ENCODE assay signal across 34 cellular contexts in genomic region chrX:45696762-45697161, GRCh38.
"Had no signal": no experiment of that assay in that cellular context is flagged by ENCODE, and none has a peak within 500 bp of the region (broad histone marks: within the 10 kb centered on the region; RNA-seq: fewer than 3 reads in every experiment).

No MANE protein-coding gene starts in this region.

- DNase-seq: activated CD4-positive, alpha-beta memory T cell treated with anti-CD3 and anti-CD28 coated beads for 36 hours; activated CD4-positive, alpha-beta T cell treated with anti-CD3 and anti-CD28 coated beads, Interleukin-2, amount 10 ng/mL, durations not matched to agents 24 days and 14 days; activated CD8-positive, alpha-beta memory T cell treated with anti-CD3 and anti-CD28 coated beads, Interleukin-2, amount 50 U/mL, for 4 hours; activated effector memory CD4-positive, alpha-beta T cell treated with anti-CD3 and anti-CD28 coated beads, Interleukin-2, amount 50 U/mL, for 16 hours; activated naive CD4-positive, alpha-beta T cell treated with anti-CD3 and anti-CD28 coated beads for 36 hours; activated naive CD8-positive, alpha-beta T cell treated with anti-CD3 and anti-CD28 coated beads, Interleukin-2, amount 10 ng/mL, durations not matched to agents 7 days and 5 days; activated T-cell treated with anti-CD3 and anti-CD28 coated beads, Interleukin-2, amount 50 U/mL, for 1 hour; amniotic stem cell; brain microvascular endothelial cell; caudate nucleus; dermis blood vessel endothelial cell; effector CD4-positive, alpha-beta T cell; islet precursor cell; left ventricle myocardium inferior; naive B cell; pancreas; retina; sigmoid colon; stimulated activated CD4-positive, alpha-beta T cell treated with anti-CD3 and anti-CD28 coated beads, Interleukin-1b, Interleukin-23, amount 100 ng/mL, for 48 hours; stimulated activated CD4-positive, alpha-beta T cell treated with anti-CD3 and anti-CD28 coated beads, Interleukin-4, amount 100 ng/mL, for 4 hours; stimulated activated CD8-positive, alpha-beta memory T cell treated with anti-CD3 and anti-CD28 coated beads, Interleukin-4, amount 100 ng/mL, for 48 hours; stimulated activated naive B cell treated with anti-CD40 and anti-IgM and Interleukin-4, amounts not matched to agents 10 μg/mL and 1 μg/mL and 100 μg/mL, for 72 hours; T-helper 17 cell; T1000; testis; transverse colon; WERI-Rb-1 had no signal

- H3K27ac Mint-ChIP-seq: activated CD4-positive, alpha-beta memory T cell treated with anti-CD3 and anti-CD28 coated beads for 36 hours; activated CD4-positive, alpha-beta T cell treated with anti-CD3 and anti-CD28 coated beads, Interleukin-2, amount 10 ng/mL, durations not matched to agents 24 days and 14 days; activated naive CD4-positive, alpha-beta T cell treated with anti-CD3 and anti-CD28 coated beads for 36 hours; activated naive CD8-positive, alpha-beta T cell treated with anti-CD3 and anti-CD28 coated beads, Interleukin-2, amount 10 ng/mL, durations not matched to agents 7 days and 5 days; activated T-helper 1 cell treated with anti-CD3 and anti-CD28 coated beads, Interleukin-12 subunit alpha, Interleukin-12 subunit beta, Interleukin-2, Interleukin-4 antibody, amounts not matched to agents 30 ng/mL and 10 ng/mL and 1 ng/mL, durations not matched to agents 14 hours and 24 hours and 36 hours; naive B cell; stimulated activated naive B cell treated with anti-CD40 and anti-IgM and Interleukin-4, amounts not matched to agents 10 μg/mL and 1 μg/mL and 100 μg/mL, for 72 hours; T-helper 17 cell had no signal

- H3K4me1 ChIP-seq: gastroesophageal sphincter, left ventricle myocardium inferior, pancreas, prostate gland, sigmoid colon, testis, transverse colon had no signal

- H3K4me1 Mint-ChIP-seq: stimulated activated naive B cell treated with anti-CD40 and anti-IgM and Interleukin-4, amounts not matched to agents 10 μg/mL and 1 μg/mL and 100 μg/mL, for 72 hours; T-helper 17 cell had no signal

- H3K9me3 Mint-ChIP-seq: activated CD4-positive, alpha-beta memory T cell treated with anti-CD3 and anti-CD28 coated beads for 36 hours; activated naive CD4-positive, alpha-beta T cell treated with anti-CD3 and anti-CD28 coated beads for 36 hours had no signal

- H3K9me3 ChIP-seq: gastroesophageal sphincter, left ventricle myocardium inferior, pancreas, prostate gland, sigmoid colon, testis, transverse colon had no signal

- H3K4me3 ChIP-seq: gastroesophageal sphincter, hepatocyte, left ventricle myocardium inferior, lung, pancreas, prostate gland, sigmoid colon, smooth muscle cell, testis, transverse colon had no signal

- H3K27ac ChIP-seq: gastroesophageal sphincter, hepatocyte, left ventricle myocardium inferior, pancreas, prostate gland, sigmoid colon, testis, transverse colon, WERI-Rb-1 had no signal

- H3K36me3 ChIP-seq: brain microvascular endothelial cell, gastroesophageal sphincter, left ventricle myocardium inferior, pancreas, prostate gland, sigmoid colon, transverse colon, WERI-Rb-1 had no signal

- H3K79me2 ChIP-seq: hepatocyte had no signal

- H3K27me3 Mint-ChIP-seq: activated CD4-positive, alpha-beta memory T cell treated with anti-CD3 and anti-CD28 coated beads for 36 hours; activated CD4-positive, alpha-beta T cell treated with anti-CD3 and anti-CD28 coated beads, Interleukin-2, amount 10 ng/mL, durations not matched to agents 24 days and 14 days; activated naive CD8-positive, alpha-beta T cell treated with anti-CD3 and anti-CD28 coated beads, Interleukin-2, amount 10 ng/mL, durations not matched to agents 7 days and 5 days; naive B cell; T-helper 17 cell had no signal

- H3K4me2 ChIP-seq: hepatocyte, smooth muscle cell had no signal

- H2AFZ ChIP-seq: hepatocyte had no signal

- H3K4me3 Mint-ChIP-seq: activated CD4-positive, alpha-beta memory T cell treated with anti-CD3 and anti-CD28 coated beads for 36 hours; activated CD4-positive, alpha-beta T cell treated with anti-CD3 and anti-CD28 coated beads, Interleukin-2, amount 10 ng/mL, durations not matched to agents 24 days and 14 days; activated naive CD4-positive, alpha-beta T cell treated with anti-CD3 and anti-CD28 coated beads for 36 hours; activated naive CD8-positive, alpha-beta T cell treated with anti-CD3 and anti-CD28 coated beads, Interleukin-2, amount 10 ng/mL, durations not matched to agents 7 days and 5 days; activated T-helper 1 cell treated with anti-CD3 and anti-CD28 coated beads, Interleukin-12 subunit alpha, Interleukin-12 subunit beta, Interleukin-2, Interleukin-4 antibody, amounts not matched to agents 30 ng/mL and 10 ng/mL and 1 ng/mL, durations not matched to agents 14 hours and 24 hours and 36 hours; naive B cell; stimulated activated naive B cell treated with anti-CD40 and anti-IgM and Interleukin-4, amounts not matched to agents 10 μg/mL and 1 μg/mL and 100 μg/mL, for 72 hours; T-helper 17 cell had no signal

- H3K36me3 Mint-ChIP-seq: activated CD4-positive, alpha-beta memory T cell treated with anti-CD3 and anti-CD28 coated beads for 36 hours; activated naive CD8-positive, alpha-beta T cell treated with anti-CD3 and anti-CD28 coated beads, Interleukin-2, amount 10 ng/mL, durations not matched to agents 7 days and 5 days had no signal

- ATAC-seq: activated CD4-positive, CD25-positive, alpha-beta regulatory T cell treated with anti-CD3 and anti-CD28 coated beads, Interleukin-2, amount 50 U/mL, for 24 hours; gastroesophageal sphincter; pancreas; stimulated activated naive B cell treated with anti-CD40 and anti-IgM and Interleukin-4, amounts not matched to agents 10 μg/mL and 1 μg/mL and 100 μg/mL, for 72 hours; T-helper 17 cell had no signal

- H3K27me3 ChIP-seq: brain microvascular endothelial cell, gastroesophageal sphincter, hepatocyte, sigmoid colon, testis, transverse colon had no signal
